In the genomic region with DNA sequence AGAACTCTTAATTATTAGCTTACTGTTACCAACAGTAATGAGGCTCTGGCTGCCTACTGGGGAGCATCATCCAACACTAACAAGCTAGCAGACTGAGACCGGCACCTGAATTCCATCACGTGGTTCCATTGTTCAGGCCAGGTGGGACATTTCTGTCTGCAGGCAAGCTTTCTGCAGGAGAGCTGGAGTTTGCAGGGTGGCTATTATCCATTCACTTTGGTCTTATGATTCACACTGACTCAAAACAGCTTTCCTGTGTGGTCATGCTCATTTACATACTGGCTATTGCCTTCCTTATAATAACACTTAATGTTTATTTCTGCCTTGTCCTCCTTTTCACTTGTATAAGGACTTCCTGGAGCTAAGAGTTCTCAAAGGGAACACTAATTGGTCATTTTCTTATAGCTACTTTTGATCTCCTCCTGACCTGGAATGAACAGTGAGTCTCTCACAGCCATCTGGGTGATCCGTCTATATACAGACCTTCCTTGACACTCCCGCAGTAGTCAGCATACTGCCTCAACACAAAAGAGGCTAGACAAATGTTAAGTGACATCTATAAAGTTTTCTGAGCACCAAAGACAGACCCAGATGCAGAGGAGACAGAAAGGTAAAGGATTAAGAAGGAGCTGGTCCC, we compare ENCODE assay signal across 9 cellular contexts.
DNase-seq lines count a peak whose midpoint lies in the region; ATAC-seq, FAIRE-seq and TF ChIP-seq lines count a peak whose summit lies in the region.
"Had no signal": no experiment of that assay in that cellular context is flagged by ENCODE, and none has a peak within 500 bp of the region (broad histone marks: within the 10 kb centered on the region; RNA-seq: fewer than 3 reads in every experiment).

No MANE protein-coding gene starts in this region.

- H3K79me2 ChIP-seq in neural progenitor cell (ENCODE audit: low read depth), result no peaks in the 10 kb centered on the region

- peak overlapping the region; percentile 49 for H3K27ac ChIP-seq in neural progenitor cell

- DNase-seq in NOMO-1 (lab: John Stamatoyannopoulos, UW; ENCODE audit: unreplicated experiment in 2 of 2), result peak; percentile 13 to 55
- DNase-seq in neural progenitor cell (ENCODE audit: low spot score), result peak; percentile 78
- DNase-seq in NCI-H748 (lab: John Stamatoyannopoulos, UW; ENCODE audit: unreplicated experiment), result no peak
- DNase-seq in MG63, result no peak
- DNase-seq in HUDEP-2 (lab: John Stamatoyannopoulos, UW; ENCODE audit: unreplicated experiment in 76 of 76), result no peak
- DNase-seq in GM12892 (ENCODE audit: insufficient read length), result no peak

- peaks cover 2% of the 10 kb centered on the region for H3K27me3 Mint-ChIP-seq in neural progenitor cell (ENCODE audit: insufficient read depth, low read depth)

- no peaks in the 10 kb centered on the region for H4K20me1 ChIP-seq in neural progenitor cell (ENCODE audit: low read depth)

- H3K27ac Mint-ChIP-seq in neural progenitor cell, result no peak overlapping the region
- H3K27ac Mint-ChIP-seq: nephron had no signal

- H3K36me3 ChIP-seq in neural progenitor cell (no peaks in the 10 kb centered on the region), MG63 (no peaks in the 10 kb centered on the region)

- no peak overlapping the region for H3K9ac ChIP-seq in neural progenitor cell

- H3K4me2 ChIP-seq in neural progenitor cell, result peak overlapping the region; percentile 48

- peaks cover 41% of the 10 kb centered on the region for H3K4me1 Mint-ChIP-seq in neural progenitor cell
- H3K4me1 Mint-ChIP-seq: nephron had no signal

- H3K9me3 Mint-ChIP-seq in neural progenitor cell, result peaks cover 7% of the 10 kb centered on the region

- peak; percentile 83 for ATAC-seq in GM19025 (IDR thresholded peaks at IDR 0.05; ENCODE audit: low read depth, unreplicated experiment)
- peak; percentile 83 for ATAC-seq in HG02642 (IDR thresholded peaks at IDR 0.05; ENCODE audit: poor library complexity, unreplicated experiment)

- H3F3A ChIP-seq in neural progenitor cell (ENCODE audit: low read depth), result peaks cover 37% of the 10 kb centered on the region

- TF ChIP-seq POLR2A in GM12892 (IDR thresholded peaks at IDR 0.05; ENCODE audit: low read depth, low read length), result no peak

- H2AFZ ChIP-seq in neural progenitor cell (replicated peaks), result no peak overlapping the region

- H3K4me3 Mint-ChIP-seq in neural progenitor cell, result no peak overlapping the region
- H3K4me3 Mint-ChIP-seq: nephron had no signal

- no peak overlapping the region for H3K4me3 ChIP-seq in neural progenitor cell
- no peak overlapping the region for H3K4me3 ChIP-seq in MG63

- FAIRE-seq in GM12892 (lab: Jason Lieb, UNC), result no peak

- peaks cover 47% of the 10 kb centered on the region for H3K4me1 ChIP-seq in neural progenitor cell

- no peaks in the 10 kb centered on the region for H3K9me3 ChIP-seq in neural progenitor cell (ENCODE audit: low read depth)
- no peaks in the 10 kb centered on the region for H3K9me3 ChIP-seq in MG63

- no peak for TF ChIP-seq CTCF in neural progenitor cell (IDR thresholded peaks at IDR 0.05)

- peaks cover 2% of the 10 kb centered on the region for H3K36me3 Mint-ChIP-seq in neural progenitor cell

- H3K27me3 ChIP-seq in neural progenitor cell, result no peaks in the 10 kb centered on the region
- H3K27me3 ChIP-seq in MG63, result no peaks in the 10 kb centered on the region

Comparison
In these comparisons a context has a peak if more than half of its experiments do, and no peak if none do; other contexts are left out.
1. DNase-seq: peak in NOMO-1 (2 of 2) and neural progenitor cell (single experiment); none in NCI-H748 (single experiment), MG63 (single experiment), HUDEP-2 (0 of 76) and GM12892 (single experiment).